In genomic region chr13:77478645-77478997, GRCh38 we compare ENCODE assay signal across 1 cellular context.
TF ChIP-seq lines count a peak whose summit lies in the region.

No MANE protein-coding gene starts in this region.

TF ChIP-seq in WTC11, 78 proteins besides CTCF, POLR2A, EP300 and RAD21 (continued from another document):
- TF ChIP-seq CDX4 (CRISPR knock-in tag; IDR thresholded peaks at IDR 0.05; ENCODE audit: borderline replicate concordance) (no peak), ATF1 (CRISPR knock-in tag; IDR thresholded peaks at IDR 0.05) (no peak)
